In the genomic region with DNA sequence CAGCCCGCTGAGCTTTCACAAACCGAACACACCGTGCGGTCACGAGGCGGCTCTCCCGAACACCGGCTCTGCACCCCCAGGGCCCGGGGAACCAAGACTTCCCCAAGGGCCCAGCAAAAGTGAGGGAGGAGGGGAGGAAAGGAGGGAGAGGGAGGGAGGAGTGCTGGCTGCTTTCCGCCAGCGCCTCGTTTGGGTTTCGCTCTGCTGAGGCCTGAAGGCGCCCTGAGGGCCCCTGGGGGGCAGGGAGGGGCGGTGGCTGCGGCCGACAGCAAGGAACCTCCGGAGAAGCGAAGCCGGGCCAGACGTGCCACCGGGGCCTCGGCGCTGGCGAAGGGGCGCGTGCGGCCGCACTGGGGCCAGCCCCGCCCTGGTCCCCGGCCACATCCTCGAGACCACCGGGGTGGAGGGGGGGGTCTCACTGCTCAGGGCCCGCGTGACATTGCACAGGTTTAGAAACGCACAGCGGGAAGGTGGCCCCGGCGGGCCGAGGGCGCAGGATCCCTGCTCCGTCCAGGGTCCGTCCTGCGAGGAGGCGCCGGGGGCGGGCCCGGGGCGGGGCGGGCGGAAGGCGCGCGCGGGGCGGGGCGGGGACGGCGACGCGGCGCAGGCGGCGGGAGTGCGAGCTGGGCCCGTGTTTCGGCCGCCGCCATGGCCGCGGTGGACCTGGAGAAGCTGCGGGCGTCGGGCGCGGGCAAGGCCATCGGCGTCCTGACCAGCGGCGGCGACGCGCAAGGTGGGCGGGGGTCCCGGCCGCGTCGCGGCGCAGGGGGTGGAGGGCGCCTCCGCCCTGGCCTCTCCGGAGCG, we compare ENCODE assay signal across 8 cellular contexts. TPM values are rescaled to one million over a fixed set of nuclear protein-coding genes. Genes with fewer than 3 reads are reported as not detected.
DNase-seq lines count a peak whose midpoint lies in the region; ATAC-seq, FAIRE-seq and TF ChIP-seq lines count a peak whose summit lies in the region.

A gene (plus strand): TSS at position 596 of the 804 bp plus-strand sequence. CDS start 53 bp downstream, at position 649.

- no TSS peak for BruUV-seq in Calu3 (replicated peaks; lab: Mats Ljungman, UMichigan)

- no peak within 1 kb of the TSS for H3K27ac Mint-ChIP-seq in Calu3 (ENCODE audit: unreplicated experiment)

- H3K4me2 ChIP-seq in SU-DHL-6 (ENCODE audit: low read depth, low read length, poor library complexity, severe bottlenecking) = peak within 1 kb of the TSS; percentile 91

- peak within 1 kb of the TSS; percentile 72 for H3K9ac ChIP-seq in SU-DHL-6 (ENCODE audit: low read length)

- 1% methylated on average over 68 to 94 of the region's 94 CpGs for WGBS in adipose tissue, 3 donors
- WGBS in pancreas, 2 donors = 1% methylated on average over 26 to 94 of the region's 94 CpGs

- H3K4me3 Mint-ChIP-seq in Calu3 (ENCODE audit: low read depth, unreplicated experiment) = peak within 1 kb of the TSS; percentile 72

- H3K27me3 Mint-ChIP-seq in Calu3 (ENCODE audit: unreplicated experiment) = no peaks in the 10 kb centered on the region

- DNase-seq in Calu3 (peak; percentile 64), HTR-8/SVneo (ENCODE audit: insufficient read length, low spot score) (peak; percentile 81), Right ventricle myocardium superior (peak; percentile 83), pancreas (peak; percentile 66 to 91 (median 74)), upper lobe of right lung (peak; percentile 89)

- H3K36me3 Mint-ChIP-seq in Calu3 (ENCODE audit: insufficient read depth, unreplicated experiment) = peaks cover 8% of the 10 kb centered on the region

- H3K27me3 ChIP-seq in SU-DHL-6 (ENCODE audit: low read length) (no peaks in the 10 kb centered on the region), pancreas (no peaks in the 10 kb centered on the region), upper lobe of right lung (no peaks in the 10 kb centered on the region)

- H3K9me3 Mint-ChIP-seq in Calu3 (ENCODE audit: low read depth, unreplicated experiment) = no peaks in the 10 kb centered on the region

- peak within 1 kb of the TSS; percentile 55 for H2AFZ ChIP-seq in SU-DHL-6 (ENCODE audit: low read depth, low read length, severe bottlenecking)

- no peaks in the 10 kb centered on the region; the same call in 1 of the 2 replicates for H4K20me1 ChIP-seq in SU-DHL-6 (ENCODE audit: low read depth, low read length)

- CTCF ChIA-PET in Calu3 (lab: Charles Lee) = no interaction called here

- H3K36me3 ChIP-seq in SU-DHL-6 (ENCODE audit: low read length) = no peaks in the 10 kb centered on the region
- H3K36me3 ChIP-seq in pancreas = no peaks in the 10 kb centered on the region
- no peaks in the 10 kb centered on the region for H3K36me3 ChIP-seq in upper lobe of right lung

- intact Hi-C loops in Calu3 (cut with micrococcal nuclease; ENCODE audit: unreplicated experiment) (no loop called here), Right ventricle myocardium superior (cut with DNase I) (no loop called here), pancreas (cut with DNase I) (no loop called here), upper lobe of right lung (cut with DNase I) (no loop called here)

- ATAC-seq in GM21360 (IDR thresholded peaks at IDR 0.05; ENCODE audit: unreplicated experiment) (peak; percentile 35), Right ventricle myocardium superior (ENCODE audit: poor library complexity) (peak; percentile 69), pancreas (peak; percentile 65 to 78 (median 70)), upper lobe of right lung (peak; percentile 77)

- peaks cover 4 to 36% (median 5%) of the 10 kb centered on the region in 3 donors for H3K4me1 ChIP-seq in pancreas
- peaks cover 47% of the 10 kb centered on the region for H3K4me1 ChIP-seq in upper lobe of right lung

- H3K9me3 ChIP-seq in SU-DHL-6 (ENCODE audit: insufficient read depth, low read length) (no peaks in the 10 kb centered on the region), pancreas (no peaks in the 10 kb centered on the region), upper lobe of right lung (no peaks in the 10 kb centered on the region)

- peak within 1 kb of the TSS; percentile 72 for H3K4me3 ChIP-seq in SU-DHL-6 (ENCODE audit: insufficient read depth, low read length, poor library complexity, severe bottlenecking)
- H3K4me3 ChIP-seq in pancreas = peak within 1 kb of the TSS; percentile 58 to 77 (median 66)
- peak within 1 kb of the TSS; percentile 78 for H3K4me3 ChIP-seq in upper lobe of right lung

- H3K27ac ChIP-seq in SU-DHL-6 (ENCODE audit: low read depth, low read length) (peak within 1 kb of the TSS; percentile 74), adipose tissue (ENCODE audit: low read depth, low read length) (peak within 1 kb of the TSS; percentile 73), pancreas (peak within 1 kb of the TSS; percentile 62 to 85 (median 79)), upper lobe of right lung (peak within 1 kb of the TSS; percentile 88)

- no peak for FAIRE-seq in HTR-8/SVneo (lab: Jason Lieb, UNC)
- FAIRE-seq in pancreas (lab: Jason Lieb, UNC) = no peak

- TF ChIP-seq CTCF in Calu3 (IDR thresholded peaks at IDR 0.05; ENCODE audit: unreplicated experiment) (no peak), SU-DHL-6 (IDR thresholded peaks at IDR 0.05; ENCODE audit: insufficient read depth, low read length, poor library complexity, severe bottlenecking) (no peak), pancreas (IDR thresholded peaks at IDR 0.05) (no peak), upper lobe of right lung (IDR thresholded peaks at IDR 0.05) (no peak)

- peaks cover 27% of the 10 kb centered on the region for H3K79me2 ChIP-seq in SU-DHL-6 (ENCODE audit: insufficient read depth, low read length)

- no peaks in the 10 kb centered on the region for H3K9me2 ChIP-seq in SU-DHL-6 (replicated peaks; ENCODE audit: insufficient read depth, low read length)

- peaks cover 11% of the 10 kb centered on the region for H3K4me1 Mint-ChIP-seq in Calu3 (ENCODE audit: low read depth, unreplicated experiment)

- H3F3A ChIP-seq in SU-DHL-6 (ENCODE audit: insufficient read depth) = peaks cover 6% of the 10 kb centered on the region

RNA-seq across cellular contexts. Expression of the gene that starts here (rescaled TPM):
- 78.9 and 92.8 TPM in 2 replicates for total RNA-seq in Calu3 (2022)
- 100 to 1,000 TPM in 1 of 3 donors, 10 to 100 TPM in 2; 50.2 to 134 (median 87.7) TPM for polyA plus RNA-seq in adipose tissue
- 42.7 TPM for total RNA-seq in Right ventricle myocardium superior
- total RNA-seq in pancreas = 10 to 100 TPM; 40.0 to 67.9 (median 48.5) TPM
- polyA plus RNA-seq in pancreas = 100 to 1,000 TPM in 1 of 2 donors, 10 to 100 TPM in 1; 89.0 to 120 TPM
- 101 TPM for total RNA-seq in upper lobe of right lung

Comparison
In these comparisons a context has a peak if more than half of its experiments do, and no peak if none do; other contexts are left out.
1. Peak in every context shown above with its lines: DNase-seq, ATAC-seq, H3K4me3 ChIP-seq and H3K27ac ChIP-seq.